1 cellular context compared by ENCODE assay signal in genomic region chr1:51296379-51297357, GRCh38.
TF ChIP-seq lines count a peak whose summit lies in the region.

No MANE protein-coding gene starts in this region.

TF ChIP-seq in HepG2, 621 proteins besides CTCF, POLR2A, EP300 and RAD21 (continued from another document and continues in another):
- TF ChIP-seq, protein P1, sequence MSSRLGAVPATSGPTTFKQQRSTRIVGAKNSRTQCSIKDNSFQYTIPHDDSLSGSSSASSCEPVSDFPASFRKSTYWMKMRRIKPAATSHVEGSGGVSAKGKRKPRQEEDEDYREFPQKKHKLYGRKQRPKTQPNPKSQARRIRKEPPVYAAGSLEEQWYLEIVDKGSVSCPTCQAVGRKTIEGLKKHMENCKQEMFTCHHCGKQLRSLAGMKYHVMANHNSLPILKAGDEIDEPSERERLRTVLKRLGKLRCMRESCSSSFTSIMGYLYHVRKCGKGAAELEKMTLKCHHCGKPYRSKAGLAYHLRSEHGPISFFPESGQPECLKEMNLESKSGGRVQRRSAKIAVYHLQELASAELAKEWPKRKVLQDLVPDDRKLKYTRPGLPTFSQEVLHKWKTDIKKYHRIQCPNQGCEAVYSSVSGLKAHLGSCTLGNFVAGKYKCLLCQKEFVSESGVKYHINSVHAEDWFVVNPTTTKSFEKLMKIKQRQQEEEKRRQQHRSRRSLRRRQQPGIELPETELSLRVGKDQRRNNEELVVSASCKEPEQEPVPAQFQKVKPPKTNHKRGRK (CRISPR knock-in tag; IDR thresholded peaks at IDR 0.05), result no peak
- TF ChIP-seq NCOR1 (IDR thresholded peaks at IDR 0.05; ENCODE audit: borderline replicate concordance, low read length) (no peak), ISX (CRISPR knock-in tag; conservative IDR thresholded peaks at IDR 0.05) (no peak), ZNF407 (CRISPR knock-in tag; IDR thresholded peaks at IDR 0.05; ENCODE audit: not compliant biosample characterization) (no peak), HMGA1 (CRISPR knock-in tag; conservative IDR thresholded peaks at IDR 0.05) (no peak), RBM39 (IDR thresholded peaks at IDR 0.05; ENCODE audit: low read depth, low read length, poor library complexity, severe bottlenecking) (peak; percentile 46), SRSF9 (IDR thresholded peaks at IDR 0.05; ENCODE audit: borderline replicate concordance, insufficient read depth, low read depth, low read length, poor library complexity, severe bottlenecking) (no peak), DZIP1 (CRISPR knock-in tag; IDR thresholded peaks at IDR 0.05) (no peak), HDAC1 (CRISPR knock-in tag; IDR thresholded peaks at IDR 0.05) (0 out of 2 replicates have a peak, but pooled peaks have one; percentile 27), ZNF879 (CRISPR knock-in tag; IDR thresholded peaks at IDR 0.05) (no peak), SRF (IDR thresholded peaks at IDR 0.05; ENCODE audit: low read depth, low read length) (no peak), STAT5B (CRISPR knock-in tag; IDR thresholded peaks at IDR 0.05) (no peak), ZNF44 (CRISPR knock-in tag; IDR thresholded peaks at IDR 0.05) (no peak), KLF11 (CRISPR knock-in tag; IDR thresholded peaks at IDR 0.05) (no peak), NCOA5 (CRISPR knock-in tag; IDR thresholded peaks at IDR 0.05) (no peak), ATF3 (CRISPR knock-in tag; IDR thresholded peaks at IDR 0.05) (0 out of 2 replicates have a peak, but pooled peaks have one; percentile 12), ERF (CRISPR knock-in tag; IDR thresholded peaks at IDR 0.05) (0 out of 2 replicates have a peak, but pooled peaks have one; percentile 23), GATAD2A (CRISPR knock-in tag; IDR thresholded peaks at IDR 0.05) (peak; percentile 58), SOX5 (CRISPR knock-in tag; IDR thresholded peaks at IDR 0.05; ENCODE audit: borderline replicate concordance) (no peak)
- TF ChIP-seq, protein P2, sequence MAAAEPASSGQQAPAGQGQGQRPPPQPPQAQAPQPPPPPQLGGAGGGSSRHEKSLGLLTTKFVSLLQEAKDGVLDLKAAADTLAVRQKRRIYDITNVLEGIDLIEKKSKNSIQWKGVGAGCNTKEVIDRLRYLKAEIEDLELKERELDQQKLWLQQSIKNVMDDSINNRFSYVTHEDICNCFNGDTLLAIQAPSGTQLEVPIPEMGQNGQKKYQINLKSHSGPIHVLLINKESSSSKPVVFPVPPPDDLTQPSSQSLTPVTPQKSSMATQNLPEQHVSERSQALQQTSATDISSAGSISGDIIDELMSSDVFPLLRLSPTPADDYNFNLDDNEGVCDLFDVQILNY (CRISPR knock-in tag; conservative IDR thresholded peaks at IDR 0.05), result no peak
- TF ChIP-seq, protein P3, sequence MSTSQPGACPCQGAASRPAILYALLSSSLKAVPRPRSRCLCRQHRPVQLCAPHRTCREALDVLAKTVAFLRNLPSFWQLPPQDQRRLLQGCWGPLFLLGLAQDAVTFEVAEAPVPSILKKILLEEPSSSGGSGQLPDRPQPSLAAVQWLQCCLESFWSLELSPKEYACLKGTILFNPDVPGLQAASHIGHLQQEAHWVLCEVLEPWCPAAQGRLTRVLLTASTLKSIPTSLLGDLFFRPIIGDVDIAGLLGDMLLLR (CRISPR knock-in tag; IDR thresholded peaks at IDR 0.05), result no peak
- TF ChIP-seq, protein P4, sequence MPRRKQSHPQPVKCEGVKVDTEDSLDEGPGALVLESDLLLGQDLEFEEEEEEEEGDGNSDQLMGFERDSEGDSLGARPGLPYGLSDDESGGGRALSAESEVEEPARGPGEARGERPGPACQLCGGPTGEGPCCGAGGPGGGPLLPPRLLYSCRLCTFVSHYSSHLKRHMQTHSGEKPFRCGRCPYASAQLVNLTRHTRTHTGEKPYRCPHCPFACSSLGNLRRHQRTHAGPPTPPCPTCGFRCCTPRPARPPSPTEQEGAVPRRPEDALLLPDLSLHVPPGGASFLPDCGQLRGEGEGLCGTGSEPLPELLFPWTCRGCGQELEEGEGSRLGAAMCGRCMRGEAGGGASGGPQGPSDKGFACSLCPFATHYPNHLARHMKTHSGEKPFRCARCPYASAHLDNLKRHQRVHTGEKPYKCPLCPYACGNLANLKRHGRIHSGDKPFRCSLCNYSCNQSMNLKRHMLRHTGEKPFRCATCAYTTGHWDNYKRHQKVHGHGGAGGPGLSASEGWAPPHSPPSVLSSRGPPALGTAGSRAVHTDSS (CRISPR knock-in tag; conservative IDR thresholded peaks at IDR 0.05), result no peak
- TF ChIP-seq, protein P5, sequence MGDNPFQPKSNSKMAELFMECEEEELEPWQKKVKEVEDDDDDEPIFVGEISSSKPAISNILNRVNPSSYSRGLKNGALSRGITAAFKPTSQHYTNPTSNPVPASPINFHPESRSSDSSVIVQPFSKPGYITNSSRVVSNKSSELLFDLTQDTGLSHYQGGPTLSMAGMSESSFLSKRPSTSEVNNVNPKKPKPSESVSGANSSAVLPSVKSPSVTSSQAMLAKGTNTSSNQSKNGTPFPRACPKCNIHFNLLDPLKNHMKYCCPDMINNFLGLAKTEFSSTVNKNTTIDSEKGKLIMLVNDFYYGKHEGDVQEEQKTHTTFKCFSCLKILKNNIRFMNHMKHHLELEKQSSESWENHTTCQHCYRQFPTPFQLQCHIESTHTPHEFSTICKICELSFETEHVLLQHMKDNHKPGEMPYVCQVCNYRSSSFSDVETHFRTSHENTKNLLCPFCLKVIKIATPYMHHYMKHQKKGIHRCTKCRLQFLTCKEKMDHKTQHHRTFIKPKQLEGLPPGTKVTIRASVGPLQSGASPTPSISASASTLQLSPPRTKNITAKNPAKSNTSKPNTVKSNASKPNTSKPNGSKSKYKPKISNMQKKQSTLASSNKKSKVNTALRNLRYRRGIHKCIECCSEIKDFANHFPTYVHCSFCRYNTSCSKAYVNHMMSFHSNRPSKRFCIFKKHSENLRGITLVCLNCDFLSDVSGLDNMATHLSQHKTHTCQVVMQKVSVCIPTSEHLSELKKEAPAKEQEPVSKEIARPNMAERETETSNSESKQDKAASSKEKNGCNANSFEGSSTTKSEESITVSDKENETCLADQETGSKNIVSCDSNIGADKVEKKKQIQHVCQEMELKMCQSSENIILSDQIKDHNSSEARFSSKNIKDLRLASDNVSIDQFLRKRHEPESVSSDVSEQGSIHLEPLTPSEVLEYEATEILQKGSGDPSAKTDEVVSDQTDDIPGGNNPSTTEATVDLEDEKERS (CRISPR knock-in tag; IDR thresholded peaks at IDR 0.05), result no peak
- TF ChIP-seq, protein P6, sequence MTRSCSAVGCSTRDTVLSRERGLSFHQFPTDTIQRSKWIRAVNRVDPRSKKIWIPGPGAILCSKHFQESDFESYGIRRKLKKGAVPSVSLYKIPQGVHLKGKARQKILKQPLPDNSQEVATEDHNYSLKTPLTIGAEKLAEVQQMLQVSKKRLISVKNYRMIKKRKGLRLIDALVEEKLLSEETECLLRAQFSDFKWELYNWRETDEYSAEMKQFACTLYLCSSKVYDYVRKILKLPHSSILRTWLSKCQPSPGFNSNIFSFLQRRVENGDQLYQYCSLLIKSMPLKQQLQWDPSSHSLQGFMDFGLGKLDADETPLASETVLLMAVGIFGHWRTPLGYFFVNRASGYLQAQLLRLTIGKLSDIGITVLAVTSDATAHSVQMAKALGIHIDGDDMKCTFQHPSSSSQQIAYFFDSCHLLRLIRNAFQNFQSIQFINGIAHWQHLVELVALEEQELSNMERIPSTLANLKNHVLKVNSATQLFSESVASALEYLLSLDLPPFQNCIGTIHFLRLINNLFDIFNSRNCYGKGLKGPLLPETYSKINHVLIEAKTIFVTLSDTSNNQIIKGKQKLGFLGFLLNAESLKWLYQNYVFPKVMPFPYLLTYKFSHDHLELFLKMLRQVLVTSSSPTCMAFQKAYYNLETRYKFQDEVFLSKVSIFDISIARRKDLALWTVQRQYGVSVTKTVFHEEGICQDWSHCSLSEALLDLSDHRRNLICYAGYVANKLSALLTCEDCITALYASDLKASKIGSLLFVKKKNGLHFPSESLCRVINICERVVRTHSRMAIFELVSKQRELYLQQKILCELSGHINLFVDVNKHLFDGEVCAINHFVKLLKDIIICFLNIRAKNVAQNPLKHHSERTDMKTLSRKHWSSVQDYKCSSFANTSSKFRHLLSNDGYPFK (CRISPR knock-in tag; IDR thresholded peaks at IDR 0.05; ENCODE audit: borderline replicate concordance), result no peak
- TF ChIP-seq, protein P7, sequence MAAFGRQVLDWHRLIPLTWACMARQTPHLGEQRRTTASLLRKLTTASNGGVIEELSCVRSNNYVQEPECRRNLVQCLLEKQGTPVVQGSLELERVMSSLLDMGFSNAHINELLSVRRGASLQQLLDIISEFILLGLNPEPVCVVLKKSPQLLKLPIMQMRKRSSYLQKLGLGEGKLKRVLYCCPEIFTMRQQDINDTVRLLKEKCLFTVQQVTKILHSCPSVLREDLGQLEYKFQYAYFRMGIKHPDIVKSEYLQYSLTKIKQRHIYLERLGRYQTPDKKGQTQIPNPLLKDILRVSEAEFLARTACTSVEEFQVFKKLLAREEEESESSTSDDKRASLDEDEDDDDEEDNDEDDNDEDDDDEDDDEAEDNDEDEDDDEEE (CRISPR knock-in tag; IDR thresholded peaks at IDR 0.05), result no peak
- TF ChIP-seq, protein P8, sequence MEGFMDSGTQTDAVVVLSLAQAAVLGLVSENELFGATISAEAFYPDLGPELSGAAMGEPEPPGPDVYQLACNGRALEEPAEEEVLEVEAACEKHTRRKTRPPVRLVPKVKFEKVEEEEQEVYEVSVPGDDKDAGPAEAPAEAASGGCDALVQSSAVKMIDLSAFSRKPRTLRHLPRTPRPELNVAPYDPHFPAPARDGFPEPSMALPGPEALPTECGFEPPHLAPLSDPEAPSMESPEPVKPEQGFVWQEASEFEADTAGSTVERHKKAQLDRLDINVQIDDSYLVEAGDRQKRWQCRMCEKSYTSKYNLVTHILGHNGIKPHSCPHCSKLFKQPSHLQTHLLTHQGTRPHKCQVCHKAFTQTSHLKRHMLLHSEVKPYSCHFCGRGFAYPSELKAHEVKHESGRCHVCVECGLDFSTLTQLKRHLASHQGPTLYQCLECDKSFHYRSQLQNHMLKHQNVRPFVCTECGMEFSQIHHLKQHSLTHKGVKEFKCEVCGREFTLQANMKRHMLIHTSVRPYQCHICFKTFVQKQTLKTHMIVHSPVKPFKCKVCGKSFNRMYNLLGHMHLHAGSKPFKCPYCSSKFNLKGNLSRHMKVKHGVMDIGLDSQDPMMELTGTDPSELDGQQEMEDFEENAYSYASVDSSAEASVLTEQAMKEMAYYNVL (CRISPR knock-in tag; IDR thresholded peaks at IDR 0.05; ENCODE audit: borderline replicate concordance), result no peak
